Comparison of ENCODE assay signal across 1 cellular context in the genomic region with DNA sequence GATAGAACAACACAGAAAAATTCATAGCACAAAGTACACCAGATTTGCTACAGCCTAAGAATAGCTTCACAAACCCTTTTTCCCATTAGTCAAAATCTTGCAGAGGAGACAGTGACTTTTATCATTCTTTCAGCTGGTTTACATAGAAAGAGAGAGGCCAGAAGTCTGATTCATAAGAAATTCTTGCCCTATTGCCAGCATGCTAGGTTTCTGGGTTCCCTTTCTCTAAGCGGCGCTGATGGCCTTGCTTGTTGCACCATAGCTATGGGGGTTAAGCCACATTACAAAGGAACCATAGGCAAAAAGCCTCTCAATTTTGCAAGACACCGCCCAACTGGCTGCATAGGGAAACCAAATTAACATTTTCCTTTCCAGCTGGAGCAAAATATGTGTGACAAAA.
TF ChIP-seq lines count a peak whose summit lies in the region.

No MANE protein-coding gene starts in this region.

TF ChIP-seq in H1, 55 proteins besides CTCF, POLR2A, EP300 and RAD21:
- TF ChIP-seq KDM5A (IDR thresholded peaks at IDR 0.05; ENCODE audit: low read length) (no peak), CEBPB (IDR thresholded peaks at IDR 0.05; ENCODE audit: low read depth, low read length) (peak; percentile 49; the same call in 1 of the 2 replicates), RXRA (IDR thresholded peaks at IDR 0.05; ENCODE audit: insufficient read depth, low read depth, low read length) (no peak), SIRT6 (IDR thresholded peaks at IDR 0.05; ENCODE audit: low read length) (no peak), CHD2 (IDR thresholded peaks at IDR 0.05; ENCODE audit: low read length) (no peak)
